34 cellular contexts compared by ENCODE assay signal in the genomic region with DNA sequence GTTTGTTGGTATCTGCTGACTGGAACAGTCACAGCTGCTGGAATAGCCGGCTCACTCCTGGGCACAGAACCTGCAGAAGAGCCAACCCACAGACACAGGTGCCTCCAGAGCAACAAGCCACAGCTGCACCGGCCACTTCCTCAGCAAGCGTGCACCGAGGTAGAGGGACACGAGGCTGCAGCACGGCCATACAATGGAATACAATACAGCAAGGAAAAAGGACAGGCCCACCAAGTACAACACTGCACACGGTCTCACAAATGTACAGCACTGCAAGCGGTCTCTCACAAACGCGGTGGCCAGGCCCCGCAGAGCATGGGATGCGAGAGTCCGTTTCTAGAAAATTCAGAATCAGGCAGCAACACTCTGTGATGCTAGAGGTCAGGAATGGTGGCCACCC. TPM values are rescaled to one million over a fixed set of nuclear protein-coding genes. Genes with fewer than 3 reads are reported as not detected.
"Had no signal": no experiment of that assay in that cellular context is flagged by ENCODE, and none has a peak within 500 bp of the region (broad histone marks: within the 10 kb centered on the region; RNA-seq: fewer than 3 reads in every experiment).

No MANE protein-coding gene starts in this region.

- H3K4me3 ChIP-seq: ascending aorta, coronary artery, dorsolateral prefrontal cortex, gastrocnemius medialis, heart right ventricle had no signal

- H3K27ac ChIP-seq: ascending aorta, coronary artery, dorsolateral prefrontal cortex, foreskin keratinocyte, gastrocnemius medialis, VCaP had no signal

- H3K4me1 Mint-ChIP-seq: activated T-helper 17 cell treated with anti-CD3 and anti-CD28 coated beads, Interleukin-2, amount 50 U/mL, for 72 hours; central memory CD8-positive, alpha-beta T cell had no signal

- H3K27me3 ChIP-seq: ascending aorta, gastrocnemius medialis, heart right ventricle had no signal

- ATAC-seq: activated CD4-positive, CD25-positive, alpha-beta regulatory T cell treated with anti-CD3 and anti-CD28 coated beads, Interleukin-2, amount 50 U/mL, for 24 hours; activated CD8-positive, alpha-beta T cell treated with anti-CD3 and anti-CD28 coated beads for 36 hours; activated T-cell treated with anti-CD3 and anti-CD28 coated beads, Interleukin-2, amount 50 U/mL, for 4 hours; activated T-helper 17 cell treated with anti-CD3 and anti-CD28 coated beads, Interleukin-2, amount 50 U/mL, for 72 hours; esophagus mucosa; foreskin keratinocyte had no signal

- H3K27me3 Mint-ChIP-seq: activated B cell treated with CpG ODN at 0.5 μM for 24 hours; activated CD8-positive, alpha-beta T cell treated with anti-CD3 and anti-CD28 coated beads for 36 hours; activated T-helper 17 cell treated with anti-CD3 and anti-CD28 coated beads, Interleukin-2, amount 50 U/mL, for 72 hours; dendritic cell treated with granulocyte-macrophage colony-stimulating factor and Interleukin-4, amounts not matched to agents 40 ng/mL and 50 ng/mL, for 4 days had no signal

- DNase-seq: activated B cell treated with CpG ODN at 0.5 μM for 24 hours; activated CD4-positive, alpha-beta T cell treated with anti-CD3 and anti-CD28 coated beads for 48 hours; activated CD4-positive, alpha-beta T cell treated with anti-CD3 and anti-CD28 coated beads, Interleukin-2, amount 50 U/mL, for 1 hour; activated CD4-positive, alpha-beta T cell treated with anti-CD3 and anti-CD28 coated beads, Interleukin-2, amount 50 U/mL, for 48 hours; activated CD8-positive, alpha-beta memory T cell treated with anti-CD3 and anti-CD28 coated beads for 24 hours; activated CD8-positive, alpha-beta T cell treated with anti-CD3 and anti-CD28 coated beads for 36 hours; activated effector memory CD4-positive, alpha-beta T cell treated with Interleukin-2 at 50 U/mL for 16 hours; activated gamma-delta T cell treated with Interleukin-2 at 50 U/mL for 16 hours; activated naive CD4-positive, alpha-beta T cell treated with anti-CD3 and anti-CD28 coated beads, Interleukin-2, amount 50 U/mL, for 16 hours; activated naive CD4-positive, alpha-beta T cell treated with Interleukin-2 at 50 U/mL for 16 hours; activated T-cell treated with anti-CD3 and anti-CD28 coated beads, Interleukin-2, amount 50 U/mL, for 4 hours; amniotic stem cell; dorsolateral prefrontal cortex; effector memory CD4-positive, alpha-beta T cell; endodermal cell; foreskin keratinocyte; gastrocnemius medialis; heart right ventricle; T-helper 2 cell had no signal

- H3K4me3 Mint-ChIP-seq: activated B cell treated with CpG ODN at 0.5 μM for 24 hours; activated CD8-positive, alpha-beta T cell treated with anti-CD3 and anti-CD28 coated beads for 36 hours; activated naive CD8-positive, alpha-beta T cell; activated T-cell treated with anti-CD3 and anti-CD28 coated beads, Interleukin-2, amount 50 U/mL, for 4 hours; activated T-helper 17 cell treated with anti-CD3 and anti-CD28 coated beads, Interleukin-2, amount 50 U/mL, for 72 hours; brain; central memory CD8-positive, alpha-beta T cell; dendritic cell treated with granulocyte-macrophage colony-stimulating factor and Interleukin-4, amounts not matched to agents 40 ng/mL and 50 ng/mL, for 4 days; endodermal cell had no signal

- H3K27ac Mint-ChIP-seq: activated B cell treated with CpG ODN at 0.5 μM for 24 hours; activated CD8-positive, alpha-beta T cell treated with anti-CD3 and anti-CD28 coated beads for 36 hours; activated naive CD8-positive, alpha-beta T cell; activated T-helper 17 cell treated with anti-CD3 and anti-CD28 coated beads, Interleukin-2, amount 50 U/mL, for 72 hours; dendritic cell treated with granulocyte-macrophage colony-stimulating factor and Interleukin-4, amounts not matched to agents 40 ng/mL and 50 ng/mL, for 4 days; endodermal cell had no signal

- H3K4me1 ChIP-seq: ascending aorta had no signal

- H3K9me3 Mint-ChIP-seq: activated B cell treated with CpG ODN at 0.5 μM for 24 hours; activated CD8-positive, alpha-beta T cell treated with anti-CD3 and anti-CD28 coated beads for 36 hours; activated T-cell treated with anti-CD3 and anti-CD28 coated beads, Interleukin-2, amount 50 U/mL, for 4 hours; activated T-helper 17 cell treated with anti-CD3 and anti-CD28 coated beads, Interleukin-2, amount 50 U/mL, for 72 hours; central memory CD8-positive, alpha-beta T cell; dendritic cell treated with granulocyte-macrophage colony-stimulating factor and Interleukin-4, amounts not matched to agents 40 ng/mL and 50 ng/mL, for 4 days; endodermal cell had no signal

- H3K36me3 ChIP-seq: ascending aorta, gastrocnemius medialis had no signal

- H3K9me3 ChIP-seq: ascending aorta, gastrocnemius medialis, heart right ventricle had no signal

RNA-seq across cellular contexts. Expression of a gene that starts 47.4 kb away (rescaled TPM):
- total RNA-seq: activated CD8-positive, alpha-beta T cell treated with anti-CD3 and anti-CD28 coated beads for 36 hours; activated T-cell treated with anti-CD3 and anti-CD28 coated beads, Interleukin-2, amount 50 U/mL, for 4 hours; activated T-helper 17 cell treated with anti-CD3 and anti-CD28 coated beads, Interleukin-2, amount 50 U/mL, for 72 hours; ascending aorta; bronchial epithelial cell; cardiac septum; cerebellum; endodermal cell; epithelial cell of proximal tubule; esophagus mucosa; foreskin keratinocyte; gastrocnemius medialis; T-helper 1 cell treated with Interleukin-12 subunit alpha and Interleukin-12 subunit beta and Interleukin-4 antibody, amounts not matched to agents 30 ng/mL and 1 ng/mL, for 36 hours had no signal
- polyA plus RNA-seq: foreskin keratinocyte, heart right ventricle had no signal
